ENCODE assay signal across 19 cellular contexts in the genomic region with DNA sequence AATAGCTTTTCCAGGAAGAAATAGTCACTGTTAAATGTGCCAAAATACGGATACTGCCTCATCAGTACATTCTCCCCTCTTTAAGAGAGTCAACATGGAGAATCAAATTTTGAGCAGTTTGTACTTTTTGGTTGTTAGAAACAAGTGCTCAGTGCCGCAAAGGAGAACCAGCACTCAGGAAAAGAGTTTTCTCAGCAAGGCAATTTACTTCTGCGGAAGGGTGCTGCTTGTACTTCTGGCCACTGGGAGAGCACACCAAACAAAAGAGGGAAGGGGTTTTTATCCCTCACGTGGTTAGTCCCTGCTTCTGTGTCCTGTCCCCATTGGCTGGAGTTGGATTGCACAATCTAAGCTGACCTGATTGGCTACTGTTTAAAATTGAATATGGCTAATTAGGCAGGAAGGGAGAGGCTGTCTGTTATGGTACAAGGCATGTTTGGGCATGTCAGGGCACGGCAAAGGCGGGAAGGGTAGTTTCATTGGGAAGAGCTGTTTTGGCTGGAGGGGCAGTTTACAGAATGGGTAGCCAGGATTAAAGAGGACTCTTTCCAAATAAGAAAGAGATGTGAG.
DNase-seq lines count a peak whose midpoint lies in the region; ATAC-seq and TF ChIP-seq lines count a peak whose summit lies in the region.
"Had no signal": no experiment of that assay in that cellular context is flagged by ENCODE, and none has a peak within 500 bp of the region (broad histone marks: within the 10 kb centered on the region; RNA-seq: fewer than 3 reads in every experiment).

No MANE protein-coding gene starts in this region.

- H3K14ac ChIP-seq in IMR-90 (replicated peaks; ENCODE audit: low read depth, low read length), result no peak overlapping the region

- no peak for ATAC-seq in IMR-90 (ENCODE audit: low read depth)
- no peak for ATAC-seq in HG03457 (IDR thresholded peaks at IDR 0.05; ENCODE audit: unreplicated experiment)
- ATAC-seq: CD8-positive, alpha-beta T cell had no signal

- H4K5ac ChIP-seq in IMR-90 (ENCODE audit: low read depth, low read length), result no peak overlapping the region

- H3K23ac ChIP-seq in IMR-90 (ENCODE audit: low read depth, low read length), result no peak overlapping the region

- TF ChIP-seq CTCF in MCF 10A (IDR thresholded peaks at IDR 0.05; ENCODE audit: unreplicated experiment), result no peak
- no peak for TF ChIP-seq CTCF in breast epithelium (IDR thresholded peaks at IDR 0.05)
- TF ChIP-seq CTCF in IMR-90 (conservative IDR thresholded peaks at IDR 0.05; ENCODE audit: low read depth, low read length), result no peak
- no peak for TF ChIP-seq CTCF in epithelial cell of esophagus (IDR thresholded peaks at IDR 0.05; ENCODE audit: insufficient read depth, low read depth, low read length, missing control alignments)
- no peak for TF ChIP-seq CTCF in neural progenitor cell (IDR thresholded peaks at IDR 0.05)

- TF ChIP-seq POLR2A in breast epithelium (IDR thresholded peaks at IDR 0.05) (no peak), IMR-90 (IDR thresholded peaks at IDR 0.05; ENCODE audit: low read depth, low read length) (no peak)

- H4K20me1 ChIP-seq in IMR-90 (ENCODE audit: insufficient read depth, low read length), result no peaks in the 10 kb centered on the region
- no peaks in the 10 kb centered on the region for H4K20me1 ChIP-seq in neural progenitor cell (ENCODE audit: low read depth)
- H4K20me1 ChIP-seq: BLaER1 had no signal

- no peaks in the 10 kb centered on the region for H3K4me1 ChIP-seq in breast epithelium
- no peaks in the 10 kb centered on the region for H3K4me1 ChIP-seq in IMR-90 (ENCODE audit: control insufficient read depth, insufficient read depth, low read length)
- H3K4me1 ChIP-seq in neural progenitor cell, result peaks cover 6% of the 10 kb centered on the region
- H3K4me1 ChIP-seq: BLaER1, Caco-2, HAP-1 had no signal

- no peak overlapping the region for H2AK9ac ChIP-seq in IMR-90 (replicated peaks; ENCODE audit: low read depth, low read length, poor library complexity)

- no peak overlapping the region for H3K4me3 Mint-ChIP-seq in MCF 10A (ENCODE audit: unreplicated experiment)
- H3K4me3 Mint-ChIP-seq in neural progenitor cell, result no peak overlapping the region
- H3K4me3 Mint-ChIP-seq: B cell; CD4-positive, CD25-positive, alpha-beta regulatory T cell; CD8-positive, alpha-beta T cell had no signal

- in situ Hi-C loops in IMR-90 (cut with MboI; ENCODE audit: low sequenced_read_pairs), result no loop called here

- H3K27ac ChIP-seq in breast epithelium (no peak overlapping the region), IMR-90 (ENCODE audit: insufficient read depth, low read length) (no peak overlapping the region), neural progenitor cell (no peak overlapping the region)
- H3K27ac ChIP-seq: 22Rv1, BLaER1, C4-2B, GM23248 had no signal

- dilution Hi-C loops in IMR-90 (cut with HindIII; ENCODE audit: low sequenced_read_pairs, unreplicated experiment), result no loop called here

- H3K4me2 ChIP-seq in IMR-90 (ENCODE audit: low read depth, low read length) (no peak overlapping the region), neural progenitor cell (no peak overlapping the region)
- H3K4me2 ChIP-seq: BLaER1 had no signal

- POLR2A ChIA-PET in MCF 10A (lab: Yijun Ruan, JAX) (interaction anchor here (0.6 kb wide), 2 partner anchors 111 to 523 kb away, joined by 3 read pairs; no protein-coding TSS in a partner anchor), IMR-90 (lab: Charles Lee; ENCODE audit: unreplicated experiment) (no interaction called here)

- no peaks in the 10 kb centered on the region for H3K36me3 ChIP-seq in breast epithelium
- H3K36me3 ChIP-seq in IMR-90 (ENCODE audit: control insufficient read depth, insufficient read depth, low read length), result no peaks in the 10 kb centered on the region; the same call in 1 of the 2 replicates
- H3K36me3 ChIP-seq in neural progenitor cell, result no peaks in the 10 kb centered on the region
- H3K36me3 ChIP-seq: BLaER1, HAP-1 had no signal

- peak; percentile 26 for DNase-seq in MCF 10A (ENCODE audit: unreplicated experiment)
- no peak for DNase-seq in breast epithelium (ENCODE audit: low spot score in 2 of 2)
- no peak for DNase-seq in IMR-90
- peak; percentile 44 for DNase-seq in epithelial cell of esophagus (ENCODE audit: low read depth)
- no peak for DNase-seq in neural progenitor cell (ENCODE audit: low spot score)
- no peak for DNase-seq in SIG-M5 treated with dmso at 0.1 percent for 504 hours (lab: John Stamatoyannopoulos, UW; ENCODE audit: unreplicated experiment)
- DNase-seq in SHP77 (lab: John Stamatoyannopoulos, UW), result no peak
- DNase-seq: Caco-2; CD4-positive, CD25-positive, alpha-beta regulatory T cell; CD8-positive, alpha-beta T cell; DMS153; DND-41; GM23248 had no signal

- peaks cover 0 to 16% of the 10 kb centered on the region in 2 donors for H3K9me3 ChIP-seq in breast epithelium
- peaks cover 5% of the 10 kb centered on the region for H3K9me3 ChIP-seq in IMR-90 (ENCODE audit: control insufficient read depth, insufficient read depth, low read length)
- no peaks in the 10 kb centered on the region for H3K9me3 ChIP-seq in neural progenitor cell (ENCODE audit: low read depth)
- H3K9me3 ChIP-seq: HAP-1 had no signal

- H4K91ac ChIP-seq in IMR-90 (ENCODE audit: insufficient read depth, low read depth, low read length), result no peak overlapping the region

- no peaks in the 10 kb centered on the region for H3K79me2 ChIP-seq in neural progenitor cell (ENCODE audit: low read depth)

- H3K79me1 ChIP-seq in IMR-90 (ENCODE audit: low read depth in 1 of 2, low read length in 2 of 2), result no peaks in the 10 kb centered on the region

- H3K27me3 Mint-ChIP-seq in MCF 10A (ENCODE audit: insufficient read depth, unreplicated experiment) (no peaks in the 10 kb centered on the region), neural progenitor cell (ENCODE audit: insufficient read depth, low read depth) (peaks cover 3% of the 10 kb centered on the region)
- H3K27me3 Mint-ChIP-seq: CD4-positive, CD25-positive, alpha-beta regulatory T cell had no signal

- H3K4ac ChIP-seq in IMR-90 (ENCODE audit: low read depth, low read length), result no peak overlapping the region

- H3K4me1 Mint-ChIP-seq in MCF 10A (ENCODE audit: insufficient read depth, unreplicated experiment) (no peaks in the 10 kb centered on the region), neural progenitor cell (peaks cover 3% of the 10 kb centered on the region)
- H3K4me1 Mint-ChIP-seq: B cell; CD4-positive, CD25-positive, alpha-beta regulatory T cell had no signal

- H3K9me3 Mint-ChIP-seq in MCF 10A (ENCODE audit: unreplicated experiment) (peaks cover 21% of the 10 kb centered on the region), neural progenitor cell (peaks cover 15% of the 10 kb centered on the region)

- peaks cover 33% of the 10 kb centered on the region for H3K36me3 Mint-ChIP-seq in MCF 10A (ENCODE audit: insufficient read depth, unreplicated experiment)
- no peaks in the 10 kb centered on the region for H3K36me3 Mint-ChIP-seq in neural progenitor cell
- H3K36me3 Mint-ChIP-seq: CD4-positive, CD25-positive, alpha-beta regulatory T cell; CD8-positive, alpha-beta T cell had no signal

- no peak for TF ChIP-seq RAD21 in IMR-90 (IDR thresholded peaks at IDR 0.05; ENCODE audit: low read length)

- BruUV-seq in MCF 10A (replicated peaks; lab: Mats Ljungman, UMichigan) (no TSS peak), IMR-90 (replicated peaks; lab: Mats Ljungman, UMichigan) (no TSS peak)

- H3K27ac Mint-ChIP-seq in MCF 10A (ENCODE audit: low read depth, unreplicated experiment) (peak overlapping the region; percentile 5), neural progenitor cell (no peak overlapping the region)
- H3K27ac Mint-ChIP-seq: B cell; CD4-positive, CD25-positive, alpha-beta regulatory T cell; CD8-positive, alpha-beta T cell had no signal

- no peak overlapping the region for H2AFZ ChIP-seq in IMR-90 (replicated peaks; ENCODE audit: low read length, poor library complexity)
- peak overlapping the region; percentile 85 for H2AFZ ChIP-seq in neural progenitor cell (replicated peaks)
- H2AFZ ChIP-seq: GM23248 had no signal

- WGBS in IMR-90 (ENCODE audit: extremely low coverage in 2 of 2, insufficient read length in 1 of 2), 2 experiments, result 100% methylated on average over 3 of the region's 6 CpGs; no CpG with 5 or more reads in 1 of the 2 experiments

- no peak overlapping the region for H2AK5ac ChIP-seq in IMR-90 (ENCODE audit: low read depth, low read length)

- CTCF ChIA-PET in MCF 10A (lab: Yijun Ruan, JAX), result no interaction called here
- CTCF ChIA-PET in IMR-90 (lab: Yijun Ruan, JAX), result no interaction called here

- H3K27me3 ChIP-seq in breast epithelium (no peaks in the 10 kb centered on the region), IMR-90 (ENCODE audit: control insufficient read depth, insufficient read depth, low read length) (no peaks in the 10 kb centered on the region), neural progenitor cell (no peaks in the 10 kb centered on the region)
- H3K27me3 ChIP-seq: BLaER1 had no signal

- H4K8ac ChIP-seq in IMR-90 (ENCODE audit: low read depth in 2 of 2, low read length in 2 of 2), result no peak overlapping the region

- H3K9ac ChIP-seq in IMR-90 (ENCODE audit: low read depth, low read length) (no peak overlapping the region), neural progenitor cell (no peak overlapping the region)
- H3K9ac ChIP-seq: BLaER1, GM23248 had no signal

- H3F3A ChIP-seq in neural progenitor cell (ENCODE audit: low read depth), result no peaks in the 10 kb centered on the region

- H3K4me3 ChIP-seq in breast epithelium (no peak overlapping the region), IMR-90 (ENCODE audit: insufficient read depth, low read depth, low read length) (no peak overlapping the region), epithelial cell of esophagus (ENCODE audit: low read length) (no peak overlapping the region), neural progenitor cell (no peak overlapping the region)
- H3K4me3 ChIP-seq: BLaER1, GM23248, HAP-1 had no signal

- intact Hi-C loops in MCF 10A (cut with micrococcal nuclease), result no loop called here
- intact Hi-C loops in breast epithelium (cut with DNase I; ENCODE audit: low total_unique reads), result no loop called here
- intact Hi-C loops in IMR-90 (cut with micrococcal nuclease), result no loop called here

- H2BK20ac ChIP-seq in IMR-90 (ENCODE audit: low read depth, low read length), result no peak overlapping the region

- H3K56ac ChIP-seq in IMR-90 (ENCODE audit: extremely low read depth, insufficient read depth, low read length), result no peak overlapping the region

- no peak overlapping the region for H2BK15ac ChIP-seq in IMR-90 (ENCODE audit: low read depth, low read length)

- no peaks in the 10 kb centered on the region for H3K9me1 ChIP-seq in IMR-90 (ENCODE audit: insufficient read depth, low read length)

- no peak overlapping the region for H2BK120ac ChIP-seq in IMR-90 (ENCODE audit: low read depth, low read length)

- no peak overlapping the region for H3K18ac ChIP-seq in IMR-90 (ENCODE audit: low read depth, low read length)

- no peak overlapping the region for H2BK5ac ChIP-seq in IMR-90 (ENCODE audit: low read depth, low read length, poor library complexity, severe bottlenecking)

TF ChIP-seq in IMR-90, 13 proteins besides CTCF, POLR2A, EP300 and RAD21:
- TF ChIP-seq CEBPB (IDR thresholded peaks at IDR 0.05; ENCODE audit: low read depth, low read length) (peak; percentile 31; the same call in 1 of the 2 replicates), FOS (IDR thresholded peaks at IDR 0.05; ENCODE audit: low read depth, low read length) (no peak)

Comparison
In these comparisons a context has a peak if more than half of its experiments do, and no peak if none do; other contexts are left out.
1. DNase-seq: peak in MCF 10A (single experiment) and epithelial cell of esophagus (single experiment); none in breast epithelium (0 of 2), IMR-90 (single experiment), neural progenitor cell (single experiment), SIG-M5 treated with dmso at 0.1 percent for 504 hours (single experiment) and SHP77 (0 of 2).